ENCODE assay signal across 19 cellular contexts in the genomic region with DNA sequence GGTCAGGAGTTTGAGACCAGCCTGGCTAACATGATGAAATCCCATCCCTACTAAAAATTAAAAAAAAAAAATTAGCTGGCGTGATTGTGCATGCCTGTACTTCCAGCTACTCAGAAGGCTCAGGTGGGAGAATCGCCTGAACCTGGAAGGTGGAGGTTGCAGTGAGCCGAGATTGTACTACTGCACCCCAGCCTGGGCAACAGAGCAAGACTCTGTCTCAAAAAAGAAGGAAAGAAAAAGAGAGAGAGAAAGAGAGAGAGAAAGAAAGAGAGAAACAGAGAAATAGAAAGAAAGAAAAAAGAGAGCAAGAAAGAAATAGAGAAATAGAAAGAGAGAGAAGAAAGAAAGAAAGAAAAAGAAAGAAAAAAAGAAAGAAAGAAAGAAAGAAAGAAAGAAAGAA.
"Had no signal": no experiment of that assay in that cellular context is flagged by ENCODE, and none has a peak within 500 bp of the region (broad histone marks: within the 10 kb centered on the region; RNA-seq: fewer than 3 reads in every experiment).

No MANE protein-coding gene starts in this region.

- H3K4me3 Mint-ChIP-seq: naive thymus-derived CD8-positive, alpha-beta T cell had no signal

- H3K9me3 ChIP-seq: left lung, sigmoid colon had no signal

- H3K9me3 Mint-ChIP-seq: naive thymus-derived CD8-positive, alpha-beta T cell had no signal

- H3K27ac ChIP-seq: foreskin keratinocyte, left lung, sigmoid colon, WERI-Rb-1 had no signal

- H3K36me3 Mint-ChIP-seq: naive thymus-derived CD8-positive, alpha-beta T cell had no signal

- H3K4me3 ChIP-seq: left lung, lung, sigmoid colon, smooth muscle cell had no signal

- DNase-seq: activated CD4-positive, alpha-beta T cell treated with anti-CD3 and anti-CD28 coated beads for 1 hour; activated CD8-positive, alpha-beta memory T cell treated with anti-CD3 and anti-CD28 coated beads for 24 hours; activated CD8-positive, alpha-beta memory T cell treated with anti-CD3 and anti-CD28 coated beads, Interleukin-2, amount 50 U/mL, for 4 hours; activated gamma-delta T cell; effector CD4-positive, alpha-beta T cell; erythroblast; foreskin keratinocyte; kidney glomerular epithelial cell; left lung; naive thymus-derived CD8-positive, alpha-beta T cell; retina; sigmoid colon; stimulated activated CD4-positive, alpha-beta T cell treated with anti-CD3 and anti-CD28 coated beads, Interleukin-15, amount 100 ng/mL, for 24 hours; stimulated activated naive CD4-positive, alpha-beta T cell; SW 1271; WERI-Rb-1 had no signal

- H3K27me3 ChIP-seq: foreskin keratinocyte, left lung, sigmoid colon had no signal

- ATAC-seq: foreskin keratinocyte; left lung; naive thymus-derived CD8-positive, alpha-beta T cell had no signal

- H3K27ac Mint-ChIP-seq: progenitor cell of endocrine pancreas had no signal

- H3K36me3 ChIP-seq: left lung, sigmoid colon, WERI-Rb-1 had no signal
